In the genomic region with DNA sequence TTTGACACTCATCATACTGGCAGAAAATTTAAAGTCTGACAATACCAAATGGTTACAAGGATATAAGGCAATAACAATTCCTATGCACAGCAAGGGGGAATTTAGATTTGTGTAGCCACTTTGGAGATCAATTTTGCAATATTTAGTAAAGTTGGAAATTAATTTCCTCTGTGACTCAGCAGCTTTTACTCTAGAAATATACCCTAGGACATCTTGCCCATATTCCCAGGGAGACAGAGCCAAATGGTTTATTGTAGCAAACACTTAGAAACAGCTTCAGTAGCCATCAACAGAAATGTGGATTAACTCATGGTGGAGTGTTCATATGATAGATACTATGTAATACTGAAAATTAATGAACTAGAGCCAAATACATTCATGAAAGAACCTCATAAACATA, we compare ENCODE assay signal across 20 cellular contexts.
"Had no signal": no experiment of that assay in that cellular context is flagged by ENCODE, and none has a peak within 500 bp of the region (broad histone marks: within the 10 kb centered on the region; RNA-seq: fewer than 3 reads in every experiment).

No MANE protein-coding gene starts in this region.

- H3K36me3 ChIP-seq: colonic mucosa had no signal

- ATAC-seq: body of pancreas; naive thymus-derived CD8-positive, alpha-beta T cell; sciatic nerve; stimulated activated memory B cell treated with anti-CD40 and anti-IgM and Interleukin-4, amounts not matched to agents 10 μg/mL and 1 μg/mL and 100 μg/mL, for 72 hours; T-cell had no signal

- H2AFZ ChIP-seq: parathyroid adenoma had no signal

- H3K9ac ChIP-seq: parathyroid adenoma had no signal

- H3K27me3 Mint-ChIP-seq: activated B cell treated with CpG ODN at 0.5 μM for 24 hours; activated CD4-positive, alpha-beta memory T cell treated with anti-CD3 and anti-CD28 coated beads for 36 hours; activated naive CD8-positive, alpha-beta T cell; naive thymus-derived CD8-positive, alpha-beta T cell; stimulated activated memory B cell treated with anti-CD40 and anti-IgM and Interleukin-4, amounts not matched to agents 10 μg/mL and 1 μg/mL and 100 μg/mL, for 72 hours; T-cell had no signal

- H3K4me3 Mint-ChIP-seq: activated B cell treated with CpG ODN at 0.5 μM for 24 hours; activated CD4-positive, alpha-beta memory T cell treated with anti-CD3 and anti-CD28 coated beads for 36 hours; activated naive CD8-positive, alpha-beta T cell; activated T-helper 1 cell treated with anti-CD3 and anti-CD28 coated beads, Interleukin-12 subunit alpha, Interleukin-12 subunit beta, Interleukin-2, Interleukin-4 antibody, amounts not matched to agents 30 ng/mL and 10 ng/mL and 1 ng/mL, durations not matched to agents 14 hours and 24 hours and 36 hours; endodermal cell; immature natural killer cell; naive thymus-derived CD8-positive, alpha-beta T cell; stimulated activated memory B cell treated with anti-CD40 and anti-IgM and Interleukin-4, amounts not matched to agents 10 μg/mL and 1 μg/mL and 100 μg/mL, for 72 hours; T-cell had no signal

- H3K4me1 Mint-ChIP-seq: endodermal cell; stimulated activated memory B cell treated with anti-CD40 and anti-IgM and Interleukin-4, amounts not matched to agents 10 μg/mL and 1 μg/mL and 100 μg/mL, for 72 hours; T-cell had no signal

- H3K4me1 ChIP-seq: body of pancreas, colonic mucosa, parathyroid adenoma had no signal

- H3K4me3 ChIP-seq: body of pancreas, colonic mucosa, spleen had no signal

- H3K27ac ChIP-seq: body of pancreas, colonic mucosa, parathyroid adenoma had no signal

- H3K27ac Mint-ChIP-seq: activated B cell treated with CpG ODN at 0.5 μM for 24 hours; activated CD4-positive, alpha-beta memory T cell treated with anti-CD3 and anti-CD28 coated beads for 36 hours; activated naive CD8-positive, alpha-beta T cell; activated T-helper 1 cell treated with anti-CD3 and anti-CD28 coated beads, Interleukin-12 subunit alpha, Interleukin-12 subunit beta, Interleukin-2, Interleukin-4 antibody, amounts not matched to agents 30 ng/mL and 10 ng/mL and 1 ng/mL, durations not matched to agents 14 hours and 24 hours and 36 hours; endodermal cell; immature natural killer cell; naive thymus-derived CD8-positive, alpha-beta T cell; T-cell had no signal

- H3K9me3 ChIP-seq: body of pancreas, colonic mucosa had no signal

- DNase-seq: activated B cell treated with CpG ODN at 0.5 μM for 24 hours; activated CD4-positive, alpha-beta memory T cell treated with anti-CD3 and anti-CD28 coated beads for 36 hours; activated CD4-positive, alpha-beta T cell treated with anti-CD3 and anti-CD28 coated beads for 4 hours; activated T-cell treated with anti-CD3 and anti-CD28 coated beads for 4 hours; amygdala; body of pancreas; central memory CD4-positive, alpha-beta T cell; colonic mucosa; endodermal cell; immature natural killer cell; mesendoderm; naive thymus-derived CD8-positive, alpha-beta T cell; spleen; stimulated activated CD4-positive, alpha-beta T cell treated with anti-CD3 and anti-CD28 coated beads, Interleukin-4, amount 100 ng/mL, for 4 hours; T-cell had no signal

- H3K27me3 ChIP-seq: body of pancreas, colonic mucosa, spleen had no signal
